Comparison of ENCODE assay signal across 8 cellular contexts in the genomic region with DNA sequence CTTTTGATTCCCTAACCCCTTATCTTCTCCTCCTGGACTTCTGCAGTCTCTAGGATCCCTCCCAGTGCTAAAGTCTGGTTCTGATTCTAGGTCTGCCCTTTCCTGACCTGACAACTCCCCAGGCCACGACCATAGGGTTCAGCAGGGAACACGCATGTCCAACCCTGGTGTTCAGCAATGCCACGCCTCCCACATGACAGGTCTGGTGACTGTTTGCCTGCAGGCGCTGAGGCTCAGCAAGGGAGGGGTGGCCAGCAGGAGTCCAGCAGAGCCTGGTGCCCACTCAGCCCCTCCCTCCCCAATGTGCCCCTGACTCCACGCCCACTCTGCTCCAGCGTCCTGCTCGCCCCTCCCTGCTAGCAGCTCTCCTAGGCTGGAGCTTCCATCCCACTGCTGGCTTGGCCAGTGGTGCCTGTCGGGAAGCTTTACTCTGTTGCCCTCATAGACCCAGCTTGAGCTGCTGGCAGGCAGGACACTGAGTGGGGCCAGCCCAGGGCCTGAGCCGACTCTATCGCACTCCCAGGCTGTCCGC. TPM values are rescaled to one million over a fixed set of nuclear protein-coding genes. Genes with fewer than 3 reads are reported as not detected.
DNase-seq lines count a peak whose midpoint lies in the region; ATAC-seq and TF ChIP-seq lines count a peak whose summit lies in the region.

No MANE protein-coding gene starts in this region.

- TF ChIP-seq CTCF in CD4-positive, alpha-beta T cell (IDR thresholded peaks at IDR 0.05) = no peak
- TF ChIP-seq CTCF in OCI-LY1 (IDR thresholded peaks at IDR 0.05; ENCODE audit: low read length) (no peak), nephron (IDR thresholded peaks at IDR 0.05; ENCODE audit: unreplicated experiment in 3 of 3) (no peak), PC-9 (conservative IDR thresholded peaks at IDR 0.05) (no peak)

- DNase-seq in CD4-positive, alpha-beta T cell = no peak
- DNase-seq in PC-9 (no peak), NCI-H1694 treated with DMSO at 0.1 percent for 48 hours (lab: John Stamatoyannopoulos, UW) (no peak)

- ATAC-seq in CD4-positive, alpha-beta T cell (ENCODE audit: poor library complexity) = no peak
- ATAC-seq in HG03469 (IDR thresholded peaks at IDR 0.05; ENCODE audit: unreplicated experiment) = no peak
- no peak for ATAC-seq in HG03097 (IDR thresholded peaks at IDR 0.05; ENCODE audit: low FRiP score, unreplicated experiment)

- H3K79me2 ChIP-seq in OCI-LY1 (ENCODE audit: insufficient read depth, low read length) (no peaks in the 10 kb centered on the region), PC-9 (ENCODE audit: low read depth) (peaks cover 31% of the 10 kb centered on the region)

- peaks cover 67% of the 10 kb centered on the region for H3K4me1 Mint-ChIP-seq in CD4-positive, alpha-beta T cell (ENCODE audit: low read depth)
- H3K4me1 Mint-ChIP-seq in nephron = peaks cover 39% of the 10 kb centered on the region

- CTCF ChIA-PET in CD4-positive, alpha-beta T cell (lab: Charles Lee) = interaction anchor here (1.9 kb wide), 1 partner anchor 17 kb away, joined by 6 read pairs; a partner anchor contains a TSS
- CTCF ChIA-PET in PC-9 (lab: Charles Lee) = no interaction called here

- H3F3A ChIP-seq in OCI-LY1 (ENCODE audit: insufficient read depth, low read length) (no peaks in the 10 kb centered on the region), PC-9 (ENCODE audit: insufficient read depth, low read depth) (peaks cover 19% of the 10 kb centered on the region)

- H3K4me3 ChIP-seq in OCI-LY1 (ENCODE audit: low read depth, low read length, poor library complexity, severe bottlenecking) = peak overlapping the region; percentile 47
- H3K4me3 ChIP-seq in esophagus (ENCODE audit: low read depth in 1 of 2, low read length in 2 of 2) = no peak overlapping the region
- no peak overlapping the region for H3K4me3 ChIP-seq in PC-9

- BruUV-seq in PC-9 (replicated peaks; lab: Mats Ljungman, UMichigan) = no TSS peak

- POLR2A ChIA-PET in CD4-positive, alpha-beta T cell (lab: Charles Lee) = interaction anchor here (0.6 to 11.1 kb wide), 10 partner anchors 11 to 1506 kb away, joined by 3 to 179 read pairs (median 3); a partner anchor contains a TSS
- POLR2A ChIA-PET in PC-9 (lab: Charles Lee; ENCODE audit: unreplicated experiment) = interaction anchor here (0.5 to 0.8 kb wide), 2 partner anchors 17 to 24 kb away, joined by 3 to 4 read pairs; a partner anchor contains a TSS

- H4K20me1 ChIP-seq in OCI-LY1 (ENCODE audit: insufficient read depth, low read length) = no peaks in the 10 kb centered on the region
- H4K20me1 ChIP-seq in PC-9 (ENCODE audit: insufficient read depth) = no peaks in the 10 kb centered on the region

- H3K27me3 ChIP-seq in CD4-positive, alpha-beta T cell (ENCODE audit: control insufficient read depth, insufficient read depth, low read length) = no peaks in the 10 kb centered on the region
- H3K27me3 ChIP-seq in OCI-LY1 (ENCODE audit: insufficient read depth, low read length) (no peaks in the 10 kb centered on the region), esophagus (ENCODE audit: control insufficient read depth in 1 of 2, insufficient read depth in 2 of 2, low read length in 2 of 2) (no peaks in the 10 kb centered on the region), PC-9 (ENCODE audit: insufficient read depth, low read depth) (no peaks in the 10 kb centered on the region)

- 62 to 63% methylated on average over 11 of the region's 11 CpGs for whole genome bisulfite sequencing in esophagus, 2 donors

- H3K36me3 ChIP-seq in OCI-LY1 (ENCODE audit: insufficient read depth, low read length) = no peaks in the 10 kb centered on the region
- no peaks in the 10 kb centered on the region for H3K36me3 ChIP-seq in esophagus (ENCODE audit: control insufficient read depth in 2 of 2, insufficient read depth in 2 of 2, low read length in 1 of 2)
- no peaks in the 10 kb centered on the region for H3K36me3 ChIP-seq in PC-9 (ENCODE audit: low read depth)

- H3K4me3 Mint-ChIP-seq in CD4-positive, alpha-beta T cell = peak overlapping the region; percentile 80
- no peak overlapping the region for H3K4me3 Mint-ChIP-seq in nephron

- peak overlapping the region; percentile 98 for H3K27ac Mint-ChIP-seq in CD4-positive, alpha-beta T cell
- H3K27ac Mint-ChIP-seq in nephron = peak overlapping the region in 2 of 3 experiments; percentile 24 to 90

- peak overlapping the region; percentile 80 for H3K27ac ChIP-seq in CD4-positive, alpha-beta T cell (ENCODE audit: low read depth, low read length)
- H3K27ac ChIP-seq in OCI-LY1 (ENCODE audit: low read depth, low read length, poor library complexity, severe bottlenecking) (peak overlapping the region; percentile 90), esophagus (ENCODE audit: low read depth in 2 of 2, low read length in 1 of 2) (peak overlapping the region; percentile 73 to 78), PC-9 (no peak overlapping the region)

- intact Hi-C loops in CD4-positive, alpha-beta T cell (cut with DNase I, micrococcal nuclease) = loop anchor here (1.0 kb wide), 2 partner anchors 17 to 18 kb away; a partner anchor contains a TSS
- intact Hi-C loops in PC-9 (cut with micrococcal nuclease; ENCODE audit: unreplicated experiment) = no loop called here

- no peaks in the 10 kb centered on the region for H3K9me3 ChIP-seq in CD4-positive, alpha-beta T cell (ENCODE audit: control insufficient read depth, low read length)
- no peaks in the 10 kb centered on the region for H3K9me3 ChIP-seq in OCI-LY1 (ENCODE audit: low read length)
- H3K9me3 ChIP-seq in esophagus (ENCODE audit: control insufficient read depth in 2 of 2, insufficient read depth in 1 of 2, low read depth in 1 of 2, low read length in 1 of 2) = no peaks in the 10 kb centered on the region
- no peaks in the 10 kb centered on the region for H3K9me3 ChIP-seq in PC-9 (ENCODE audit: insufficient read depth, low read depth)

- H3K9me2 ChIP-seq in OCI-LY1 (ENCODE audit: low read depth, low read length) = no peaks in the 10 kb centered on the region
- no peaks in the 10 kb centered on the region for H3K9me2 ChIP-seq in PC-9 (ENCODE audit: insufficient read depth)

- peak overlapping the region; percentile 68 for H3K9ac ChIP-seq in OCI-LY1 (ENCODE audit: low read length)

- H3K4me1 ChIP-seq in OCI-LY1 (ENCODE audit: insufficient read depth, low read length, severe bottlenecking) (peaks cover 63% of the 10 kb centered on the region), esophagus (ENCODE audit: control insufficient read depth in 2 of 2, insufficient read depth in 2 of 2, low read length in 1 of 2) (peaks cover 18 to 43% of the 10 kb centered on the region in 2 donors), PC-9 (replicated peaks; ENCODE audit: insufficient read depth) (peaks cover 25% of the 10 kb centered on the region)

- H3K36me3 Mint-ChIP-seq in CD4-positive, alpha-beta T cell (ENCODE audit: low read depth) = peaks cover 5% of the 10 kb centered on the region
- no peaks in the 10 kb centered on the region for H3K36me3 Mint-ChIP-seq in nephron (ENCODE audit: low read depth)

- H2AFZ ChIP-seq in OCI-LY1 (ENCODE audit: low read length) = no peak overlapping the region
- H2AFZ ChIP-seq in PC-9 = no peak overlapping the region

- no peaks in the 10 kb centered on the region for H3K27me3 Mint-ChIP-seq in CD4-positive, alpha-beta T cell
- no peaks in the 10 kb centered on the region for H3K27me3 Mint-ChIP-seq in nephron (ENCODE audit: low read depth)

- peak overlapping the region; percentile 66 for H3K4me2 ChIP-seq in OCI-LY1 (ENCODE audit: low read length)
- H3K4me2 ChIP-seq in PC-9 = no peak overlapping the region

- H3K9me3 Mint-ChIP-seq in CD4-positive, alpha-beta T cell = no peaks in the 10 kb centered on the region
- no peaks in the 10 kb centered on the region for H3K9me3 Mint-ChIP-seq in nephron

RNA-seq across cellular contexts. Expression of a gene that starts 17.3 kb away (rescaled TPM):
- total RNA-seq in CD4-positive, alpha-beta T cell = 10 to 100 TPM; 14.2 to 19.0 TPM
- 10 to 100 TPM in 1 of 2 donors, 1 to 10 TPM in 1; 9.1 to 16.1 TPM for polyA plus RNA-seq in esophagus
- total RNA-seq in PC-9 (2021) = 17.9 and 27.5 TPM in 2 replicates
